Comparison of ENCODE assay signal across 1 cellular context in the genomic region with DNA sequence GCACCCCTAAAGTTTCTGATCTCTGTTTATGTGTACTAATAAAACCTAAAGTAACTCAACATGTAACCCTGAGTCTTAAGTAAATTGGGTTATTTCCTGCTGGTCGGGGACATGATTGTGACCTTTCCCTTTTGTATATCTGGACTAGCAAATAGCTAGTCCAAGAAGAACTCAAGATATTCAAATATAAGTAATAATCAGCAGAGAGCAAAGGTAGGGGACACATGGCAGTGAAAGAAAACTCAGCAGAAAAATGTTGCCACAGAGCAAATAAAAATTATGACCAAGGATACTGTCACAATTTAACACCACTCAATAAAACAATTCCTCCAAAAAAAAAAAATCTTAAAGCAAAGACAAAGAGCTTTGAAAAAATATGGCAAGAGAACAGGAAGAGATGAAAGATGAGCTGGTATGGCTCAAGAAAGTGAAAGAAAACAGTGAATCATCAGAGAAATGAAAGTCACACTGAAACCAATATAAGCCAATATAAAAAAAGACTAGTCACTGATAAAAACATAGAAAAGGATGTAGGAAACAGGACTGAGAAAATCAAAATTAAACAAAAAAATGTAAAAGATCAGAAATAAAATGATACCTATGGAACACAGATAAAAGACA.
TF ChIP-seq lines count a peak whose summit lies in the region.

No MANE protein-coding gene starts in this region.

TF ChIP-seq in HepG2, 621 proteins besides CTCF, POLR2A, EP300 and RAD21 (continued from another document):
- no peak for TF ChIP-seq XBP1 (CRISPR knock-in tag; IDR thresholded peaks at IDR 0.05)
- TF ChIP-seq ZNF616 (CRISPR knock-in tag; IDR thresholded peaks at IDR 0.05; ENCODE audit: low read depth): no peak
